Comparison of ENCODE assay signal across 1 cellular context in the genomic region with DNA sequence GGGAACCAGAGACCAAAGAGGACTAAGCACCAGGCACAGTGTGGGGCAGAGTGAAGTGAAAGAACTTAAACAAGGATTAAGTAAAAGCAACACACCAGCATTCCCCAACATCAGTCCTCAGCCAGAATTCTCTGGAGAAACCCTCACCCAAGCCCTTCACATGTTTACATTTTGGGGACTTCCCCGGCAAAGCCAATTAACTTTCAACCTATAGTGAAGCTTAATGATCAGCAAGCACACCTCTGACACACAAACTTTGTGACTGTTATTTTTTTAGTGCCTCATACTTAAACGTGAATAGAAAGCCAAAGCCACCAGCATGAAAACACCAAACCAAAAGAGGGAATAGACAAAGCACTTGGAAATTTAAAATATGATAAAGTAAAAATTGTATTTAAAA. TPM values are rescaled to one million over a fixed set of nuclear protein-coding genes. Genes with fewer than 3 reads are reported as not detected.
"Had no signal": no experiment of that assay in that cellular context is flagged by ENCODE, and none has a peak within 500 bp of the region (broad histone marks: within the 10 kb centered on the region; RNA-seq: fewer than 3 reads in every experiment).

No MANE protein-coding gene starts in this region.

RNA-seq across cellular contexts. Expression of gene KIF24, which starts 55.5 kb away (rescaled TPM):
- polyA plus RNA-seq: IgD-negative memory B cell had no signal
